Comparison of ENCODE assay signal across 1 cellular context in genomic region chr1:10474613-10475507, GRCh38.
A peak's percentile ranks its signal among the peaks of the same experiment; 100 is the strongest.
TF ChIP-seq lines count a peak whose summit lies in the region.

Gene PEX14, plus strand, starts transcription at chr1:10474950. Its CDS starts 17 bp downstream, at chr1:10474967.

TF ChIP-seq in K562, 482 proteins besides CTCF, POLR2A, EP300 and RAD21 (continued from another document and continues in another):
- peak; percentile 7; the same call in 1 of the 2 replicates for TF ChIP-seq MITF (IDR thresholded peaks at IDR 0.05)
- peak; percentile 58; the same call in 1 of the 2 replicates for TF ChIP-seq ATF7 (IDR thresholded peaks at IDR 0.05)
- peak; percentile 67; the same call in 1 of the 2 replicates for TF ChIP-seq ZBTB40 (IDR thresholded peaks at IDR 0.05)
- no peak for TF ChIP-seq ZBTB40 (CRISPR knock-in tag; IDR thresholded peaks at IDR 0.05)
- no peak for TF ChIP-seq ILF3 (IDR thresholded peaks at IDR 0.05; ENCODE audit: borderline replicate concordance)
- TF ChIP-seq PHF20 (IDR thresholded peaks at IDR 0.05; ENCODE audit: partially characterized antibody): peak; percentile 73
- no peak for TF ChIP-seq ETS2 (tag; IDR thresholded peaks at IDR 0.05; ENCODE audit: borderline replicate concordance, poor library complexity, severe bottlenecking)
- no peak for TF ChIP-seq ZNF263 (CRISPR knock-in tag; IDR thresholded peaks at IDR 0.05; ENCODE audit: borderline replicate concordance)
- TF ChIP-seq HCFC1 (IDR thresholded peaks at IDR 0.05; ENCODE audit: low read depth, low read length): peak; percentile 88
- TF ChIP-seq CEBPZ (IDR thresholded peaks at IDR 0.05; ENCODE audit: borderline replicate concordance, low read depth, low read length): peak; percentile 43; the same call in 1 of the 2 replicates
- TF ChIP-seq TCF7L2 (IDR thresholded peaks at IDR 0.05; ENCODE audit: low read depth, low read length): no peak
- TF ChIP-seq SMARCE1 (IDR thresholded peaks at IDR 0.05): peak; percentile 53
- TF ChIP-seq EP400 (IDR thresholded peaks at IDR 0.05): peak; percentile 70
- peak; percentile 81 for TF ChIP-seq CREM (IDR thresholded peaks at IDR 0.05; ENCODE audit: low read depth)
- peak in 1 of 2 experiments; percentile 87 for TF ChIP-seq AFF1 (IDR thresholded peaks at IDR 0.05; ENCODE audit: low read depth in 1 of 2, partially characterized antibody in 2 of 2)
- peak; percentile 48; the same call in 1 of the 2 replicates for TF ChIP-seq MTA3 (IDR thresholded peaks at IDR 0.05; ENCODE audit: borderline replicate concordance)
- no peak for TF ChIP-seq NCOA2 (IDR thresholded peaks at IDR 0.05; ENCODE audit: partially characterized antibody in 2 of 2)
- TF ChIP-seq FOS (IDR thresholded peaks at IDR 0.05; ENCODE audit: extremely low read depth, insufficient read length): no peak
- peak; percentile 46; the same call in 1 of the 2 replicates for TF ChIP-seq MAX (CRISPR knock-in tag; IDR thresholded peaks at IDR 0.05)
- TF ChIP-seq RBM14 (IDR thresholded peaks at IDR 0.05; ENCODE audit: borderline replicate concordance, insufficient read depth, low read depth, low read length): no peak
- peak; percentile 29 to 43; a peak in 1 of 4 replicates for TF ChIP-seq KDM1A (IDR thresholded peaks at IDR 0.05)
- peak; percentile 87 for TF ChIP-seq POLR2AphosphoS5 (IDR thresholded peaks at IDR 0.05; ENCODE audit: control insufficient read depth, insufficient read depth, low read depth, low read length)
- TF ChIP-seq ZNF3 (CRISPR knock-in tag; IDR thresholded peaks at IDR 0.05): no peak
- TF ChIP-seq ZC3H8 (IDR thresholded peaks at IDR 0.05): no peak
- TF ChIP-seq SRF (CRISPR knock-in tag; IDR thresholded peaks at IDR 0.05): peak in 1 of 2 experiments; percentile 64; a peak in 1 of 4 replicates
- peak; percentile 35 for TF ChIP-seq ASH1L (IDR thresholded peaks at IDR 0.05; ENCODE audit: borderline replicate concordance, low read depth, partially characterized antibody)
- TF ChIP-seq HDGF (IDR thresholded peaks at IDR 0.05): 0 out of 2 replicates have a peak, but pooled peaks have one; percentile 80
- no peak for TF ChIP-seq ZNF324 (CRISPR knock-in tag; IDR thresholded peaks at IDR 0.05)
- TF ChIP-seq ZNF507 (tag; conservative IDR thresholded peaks at IDR 0.05): no peak
- peak; percentile 55; the same call in 1 of the 2 replicates for TF ChIP-seq SMARCA5 (IDR thresholded peaks at IDR 0.05)
- TF ChIP-seq ZNF232 (CRISPR knock-in tag; IDR thresholded peaks at IDR 0.05): no peak
- TF ChIP-seq SRSF1 (IDR thresholded peaks at IDR 0.05; ENCODE audit: low read depth, low read length): no peak
- peak; percentile 87 for TF ChIP-seq ZBTB33 (CRISPR knock-in tag; IDR thresholded peaks at IDR 0.05)
- no peak; the same call in 1 of the 2 replicates for TF ChIP-seq ZNF584 (CRISPR knock-in tag; IDR thresholded peaks at IDR 0.05; ENCODE audit: low read depth)
- peak; percentile 76 for TF ChIP-seq MBD2 (IDR thresholded peaks at IDR 0.05; ENCODE audit: borderline replicate concordance, low read depth)
- 0 out of 2 replicates have a peak, but pooled peaks have one; percentile 38 for TF ChIP-seq JUN (IDR thresholded peaks at IDR 0.05; ENCODE audit: borderline replicate concordance, low read depth, low read length)
- 0 out of 2 replicates have a peak, but pooled peaks have one; percentile 16 for TF ChIP-seq JUN (CRISPR knock-in tag; IDR thresholded peaks at IDR 0.05; ENCODE audit: borderline replicate concordance)
- TF ChIP-seq MEF2D (tag; conservative IDR thresholded peaks at IDR 0.05; ENCODE audit: low read depth): no peak
- peak; percentile 70; the same call in 1 of the 2 replicates for TF ChIP-seq NBN (IDR thresholded peaks at IDR 0.05; ENCODE audit: low read depth)
- peak; percentile 52 for TF ChIP-seq HNRNPLL (IDR thresholded peaks at IDR 0.05; ENCODE audit: low read depth, low read length, poor library complexity, severe bottlenecking)
- no peak for TF ChIP-seq POLR2AphosphoS2 (IDR thresholded peaks at IDR 0.05; ENCODE audit: low read length)
- no peak for TF ChIP-seq CCAR2 (IDR thresholded peaks at IDR 0.05; ENCODE audit: low read depth, low read length)
